ENCODE assay signal across 12 cellular contexts in the genomic region with DNA sequence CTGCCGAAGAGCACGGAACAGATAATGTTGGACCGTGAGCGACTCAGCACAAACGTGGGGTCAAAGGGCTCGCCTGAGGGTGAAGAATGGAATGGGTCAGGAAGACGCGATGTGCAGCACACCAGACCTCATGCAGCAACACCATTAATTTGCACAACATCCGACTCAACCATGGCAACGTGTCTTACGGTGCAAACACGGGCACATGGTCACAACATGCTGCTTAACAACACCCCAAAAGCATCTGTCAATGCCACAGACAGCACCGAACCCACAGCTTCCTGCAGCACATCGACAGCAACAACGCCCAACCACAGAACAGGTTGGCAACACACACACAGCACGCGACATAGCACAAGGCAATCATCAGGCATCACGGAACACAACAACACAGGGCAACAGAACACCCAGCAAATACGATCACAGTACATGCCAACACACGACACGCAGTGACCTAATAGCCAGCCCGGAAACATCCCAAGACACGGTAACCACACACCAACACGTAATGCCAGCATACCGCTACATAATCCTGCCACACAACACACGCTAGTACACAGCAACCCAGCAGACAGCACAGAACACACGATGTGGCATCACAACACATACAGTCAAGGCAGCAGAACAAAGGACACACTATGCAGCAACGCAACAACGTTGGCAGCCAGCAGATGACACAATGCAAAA. TPM values are rescaled to one million over a fixed set of nuclear protein-coding genes. Genes with fewer than 3 reads are reported as not detected.
A peak's percentile ranks its signal among the peaks of the same experiment; 100 is the strongest.
DNase-seq lines count a peak whose midpoint lies in the region; ATAC-seq, FAIRE-seq and TF ChIP-seq lines count a peak whose summit lies in the region.
"Not testable (repeated sequence)": the region's sequence is repeated elsewhere in the genome, so short reads cannot be mapped to it uniquely, and the experiment has no call there.
"Had no signal": no experiment of that assay in that cellular context is flagged by ENCODE, and none has a peak within 500 bp of the region (broad histone marks: within the 10 kb centered on the region; RNA-seq: fewer than 3 reads in every experiment).

No MANE protein-coding gene starts in this region.

- not testable (repeated sequence) for H3K27me3 ChIP-seq in HepG2 (ENCODE audit: control insufficient read depth in 1 of 2, insufficient read depth in 2 of 2, low read length in 2 of 2); upper lobe of right lung

- WGBS in HepG2 (ENCODE audit: low lambda C conversion rate) = 93% methylated on average over 29 of the region's 29 CpGs

- H3K79me2 ChIP-seq in HepG2 (ENCODE audit: insufficient read depth, low read length) = not testable (repeated sequence)

- not testable (repeated sequence) for BruUV-seq in HepG2 (replicated peaks; lab: Mats Ljungman, UMichigan)

- in situ Hi-C loops in HepG2 (cut with HindIII; ENCODE audit: extremely low pct_ligation_motif_present, low pct_unique_long_range_greater_than_20kb) = not testable (repeated sequence)

- POLR2A ChIA-PET in HEK293 (lab: Yijun Ruan, JAX); HepG2 (lab: Yijun Ruan, JAX): not testable (repeated sequence)

- not testable (repeated sequence) for H3K4me2 ChIP-seq in HepG2 (ENCODE audit: low read depth, low read length)

- not testable (repeated sequence) for TF ChIP-seq POLR2A in HepG2 (IDR thresholded peaks at IDR 0.05; ENCODE audit: insufficient read depth in 1 of 2, low read depth in 2 of 2, low read length in 2 of 2)

- H3K36me3 ChIP-seq in HEK293 (ENCODE audit: control insufficient read depth in 2 of 2, insufficient read depth in 1 of 2, low read length in 2 of 2) = peaks cover 9 to 14% of the 10 kb centered on the region in 2 experiments; a peak in 2 of 3 replicates
- H3K36me3 ChIP-seq in HepG2 (replicated peaks in 1 of 2; ENCODE audit: control insufficient read depth in 1 of 2, insufficient read depth in 2 of 2, low read length in 2 of 2); upper lobe of right lung: not testable (repeated sequence)

- not testable (repeated sequence) for FAIRE-seq in HepG2 (lab: Jason Lieb, UNC)

- not testable (repeated sequence) for H3K27ac ChIP-seq in HEK293 (ENCODE audit: extremely low read depth, low read depth, low read length); HepG2 (ENCODE audit: extremely low read length, insufficient read depth, low read length); upper lobe of right lung

- ATAC-seq in HepG2 = not testable (repeated sequence)
- ATAC-seq in upper lobe of right lung = peak; percentile 56

- not testable (repeated sequence) for H3K4me3 ChIP-seq in HEK293 (ENCODE audit: low read depth, low read length); HepG2 (replicated peaks in 1 of 3; ENCODE audit: insufficient read depth in 1 of 3, low read depth in 2 of 3, low read length in 3 of 3); upper lobe of right lung

- peak in 4 of 5 donors; percentile 51 to 76 (median 64) for DNase-seq in T-helper 1 cell
- DNase-seq in activated CD8-positive, alpha-beta memory T cell treated with anti-CD3 and anti-CD28 coated beads for 24 hours = peak; percentile 71
- DNase-seq in activated naive CD4-positive, alpha-beta T cell treated with Interleukin-2 at 50 U/mL for 16 hours = peak; percentile 38
- peak; percentile 43 for DNase-seq in effector CD4-positive, alpha-beta T cell
- not testable (repeated sequence) for DNase-seq in HepG2 (ENCODE audit: low spot score); upper lobe of right lung
- DNase-seq in stimulated activated CD4-positive, alpha-beta T cell treated with anti-CD3 and anti-CD28 coated beads, Interleukin-4, amount 100 ng/mL, for 24 hours = peak; percentile 42

- intact Hi-C loops in HepG2 (cut with micrococcal nuclease; ENCODE audit: unreplicated experiment); upper lobe of right lung (cut with DNase I): not testable (repeated sequence)

- not testable (repeated sequence) for H3K9ac ChIP-seq in HepG2 (ENCODE audit: insufficient read depth, low read depth, low read length)

- not testable (repeated sequence) for H2AFZ ChIP-seq in HepG2 (ENCODE audit: low read length)

- CTCF ChIA-PET in HEK293 (lab: Yijun Ruan, JAX) = interaction anchor here (0.6 to 1.2 kb wide), 5 partner anchors 21 to 192 kb away, joined by 3 read pairs; no protein-coding TSS in a partner anchor
- CTCF ChIA-PET in HepG2 (lab: Yijun Ruan, JAX; ENCODE audit: low intra/inter-chr PET ratio, low total read pairs) = not testable (repeated sequence)

- not testable (repeated sequence) for H4K20me1 ChIP-seq in HepG2 (ENCODE audit: insufficient read depth, low read length)

- not testable (repeated sequence) for TF ChIP-seq RAD21 in HepG2 (CRISPR knock-in tag; IDR thresholded peaks at IDR 0.05)

- H3K4me1 ChIP-seq in HEK293 (ENCODE audit: control insufficient read depth, insufficient read depth, low read length) = peaks cover 17% of the 10 kb centered on the region
- peaks cover 37% of the 10 kb centered on the region for H3K4me1 ChIP-seq in HepG2 (ENCODE audit: insufficient read depth, low read length)
- H3K4me1 ChIP-seq in upper lobe of right lung = peaks cover 13% of the 10 kb centered on the region

- H3K9me3 ChIP-seq in HEK293 (ENCODE audit: control insufficient read depth, insufficient read depth, low read depth, low read length); HepG2 (ENCODE audit: low read length); upper lobe of right lung: not testable (repeated sequence)

- TF ChIP-seq CTCF in HEK293 (tag by site-specific recombination; IDR thresholded peaks at IDR 0.05); HepG2 (CRISPR knock-in tag; IDR thresholded peaks at IDR 0.05); upper lobe of right lung (IDR thresholded peaks at IDR 0.05): not testable (repeated sequence)

- not testable (repeated sequence) for TF ChIP-seq EP300 in HepG2 (IDR thresholded peaks at IDR 0.05; ENCODE audit: low read depth in 2 of 2, low read length in 2 of 2); HepG2 (CRISPR knock-in tag; IDR thresholded peaks at IDR 0.05; ENCODE audit: borderline replicate concordance)

RNA-seq across cellular contexts. Expression of a gene that starts 23.4 kb away (rescaled TPM):
- total RNA-seq in HepG2 (2016; rRNA removed; fragmentation: Illumina TruSeq; extraction: Trizol) (not detected in 2 replicates), upper lobe of right lung (not detected)
- not detected in 2 replicates for total RNA-seq in HepG2 (2016; cell fraction: cytosol; rRNA removed; fragmentation: Illumina TruSeq; extraction: Trizol; ENCODE audit: low read depth)
- total RNA-seq in HepG2 (2016; cell fraction: insoluble cytoplasmic fraction; rRNA removed; fragmentation: Illumina TruSeq; extraction: Trizol) = not detected in 2 replicates
- total RNA-seq in HepG2 (2016; cell fraction: membrane; rRNA removed; fragmentation: Illumina TruSeq; extraction: Trizol) = not detected in 2 replicates
- total RNA-seq in HepG2 (2016; cell fraction: nucleus; rRNA removed; fragmentation: Illumina TruSeq; extraction: Trizol) = not detected in 2 replicates
- not detected in 2 replicates for polyA plus RNA-seq in HepG2 (2011; rRNA removed)
- not detected in 2 replicates for polyA plus RNA-seq in HepG2 (2011; cell fraction: cytosol; rRNA removed)
- not detected in 2 replicates for polyA plus RNA-seq in HepG2 (2011; cell fraction: nucleus; rRNA removed)
- not detected in 2 replicates for polyA plus RNA-seq in HepG2 (2012)
- not detected in 2 replicates for polyA plus RNA-seq in HepG2 (2016; cell fraction: cytosol; fragmentation: Illumina TruSeq; extraction: Trizol; ENCODE audit: low read depth)
- not detected in 2 replicates for polyA plus RNA-seq in HepG2 (2016; cell fraction: insoluble cytoplasmic fraction; fragmentation: Illumina TruSeq; extraction: Trizol; ENCODE audit: low read depth)
- not detected in 2 replicates for polyA plus RNA-seq in HepG2 (2016; cell fraction: membrane; fragmentation: Illumina TruSeq; extraction: Trizol; ENCODE audit: low read depth)
- polyA plus RNA-seq in HepG2 (2016; cell fraction: nucleus; fragmentation: Illumina TruSeq; extraction: Trizol; ENCODE audit: insufficient read depth, low read depth) = not detected in 2 replicates
- 0.21 TPM in 1 of 2 replicates, not detected in the other for polyA minus RNA-seq in HepG2 (2011; rRNA and poly(A)+ RNA removed; ENCODE audit: low replicate concordance)
- polyA minus RNA-seq in HepG2 (2011; cell fraction: cytosol; rRNA and poly(A)+ RNA removed) = not detected in 2 replicates
- not detected in 2 replicates for polyA minus RNA-seq in HepG2 (2011; cell fraction: nucleus; rRNA and poly(A)+ RNA removed)
- total RNA-seq: body of pancreas, gastroesophageal sphincter, MCF 10A had no signal
- polyA plus RNA-seq: esophagus had no signal

RNA-seq across cellular contexts. Expression of a gene that starts 27.9 kb away (rescaled TPM):
- total RNA-seq in HepG2 (2016; rRNA removed; fragmentation: Illumina TruSeq; extraction: Trizol) (32.4 and 40.8 TPM in 2 replicates), upper lobe of right lung (173 TPM)
- total RNA-seq in HepG2 (2016; cell fraction: cytosol; rRNA removed; fragmentation: Illumina TruSeq; extraction: Trizol; ENCODE audit: low read depth) = 19.0 and 19.4 TPM in 2 replicates
- total RNA-seq in HepG2 (2016; cell fraction: insoluble cytoplasmic fraction; rRNA removed; fragmentation: Illumina TruSeq; extraction: Trizol) = 37.6 and 41.3 TPM in 2 replicates
- 39.4 and 40.9 TPM in 2 replicates for total RNA-seq in HepG2 (2016; cell fraction: membrane; rRNA removed; fragmentation: Illumina TruSeq; extraction: Trizol)
- total RNA-seq in HepG2 (2016; cell fraction: nucleus; rRNA removed; fragmentation: Illumina TruSeq; extraction: Trizol) = 27.3 and 29.2 TPM in 2 replicates
- 16.5 and 25.4 TPM in 2 replicates for polyA plus RNA-seq in HepG2 (2011; rRNA removed)
- 16.4 and 23.8 TPM in 2 replicates for polyA plus RNA-seq in HepG2 (2011; cell fraction: cytosol; rRNA removed)
- polyA plus RNA-seq in HepG2 (2011; cell fraction: nucleus; rRNA removed) = 38.7 and 44.6 TPM in 2 replicates
- polyA plus RNA-seq in HepG2 (2012) = 14.0 and 22.0 TPM in 2 replicates
- 13.6 and 14.2 TPM in 2 replicates for polyA plus RNA-seq in HepG2 (2016; cell fraction: cytosol; fragmentation: Illumina TruSeq; extraction: Trizol; ENCODE audit: low read depth)
- polyA plus RNA-seq in HepG2 (2016; cell fraction: insoluble cytoplasmic fraction; fragmentation: Illumina TruSeq; extraction: Trizol; ENCODE audit: low read depth) = 31.3 and 33.0 TPM in 2 replicates
- 24.9 and 27.6 TPM in 2 replicates for polyA plus RNA-seq in HepG2 (2016; cell fraction: membrane; fragmentation: Illumina TruSeq; extraction: Trizol; ENCODE audit: low read depth)
- polyA plus RNA-seq in HepG2 (2016; cell fraction: nucleus; fragmentation: Illumina TruSeq; extraction: Trizol; ENCODE audit: insufficient read depth, low read depth) = 40.6 and 43.6 TPM in 2 replicates
- 38.0 and 66.8 TPM in 2 replicates for polyA minus RNA-seq in HepG2 (2011; rRNA and poly(A)+ RNA removed; ENCODE audit: low replicate concordance)
- 9.9 and 12.8 TPM in 2 replicates for polyA minus RNA-seq in HepG2 (2011; cell fraction: cytosol; rRNA and poly(A)+ RNA removed)
- 16.5 and 19.2 TPM in 2 replicates for polyA minus RNA-seq in HepG2 (2011; cell fraction: nucleus; rRNA and poly(A)+ RNA removed)

RNA-seq across cellular contexts. Expression of a gene that starts 48.8 kb away (rescaled TPM):
- total RNA-seq in HepG2 (2016; rRNA removed; fragmentation: Illumina TruSeq; extraction: Trizol) (2.2 and 3.3 TPM in 2 replicates), upper lobe of right lung (45.4 TPM)
- total RNA-seq in HepG2 (2016; cell fraction: cytosol; rRNA removed; fragmentation: Illumina TruSeq; extraction: Trizol; ENCODE audit: low read depth) = 1.3 and 2.3 TPM in 2 replicates
- 2.1 and 3.5 TPM in 2 replicates for total RNA-seq in HepG2 (2016; cell fraction: insoluble cytoplasmic fraction; rRNA removed; fragmentation: Illumina TruSeq; extraction: Trizol)
- 2.2 and 2.4 TPM in 2 replicates for total RNA-seq in HepG2 (2016; cell fraction: membrane; rRNA removed; fragmentation: Illumina TruSeq; extraction: Trizol)
- total RNA-seq in HepG2 (2016; cell fraction: nucleus; rRNA removed; fragmentation: Illumina TruSeq; extraction: Trizol) = 3.3 and 4.5 TPM in 2 replicates
- polyA plus RNA-seq in HepG2 (2011; rRNA removed) = 5.4 and 6.1 TPM in 2 replicates
- 8.5 and 11.8 TPM in 2 replicates for polyA plus RNA-seq in HepG2 (2011; cell fraction: cytosol; rRNA removed)
- 11.9 and 12.0 TPM in 2 replicates for polyA plus RNA-seq in HepG2 (2011; cell fraction: nucleus; rRNA removed)
- 4.2 and 5.6 TPM in 2 replicates for polyA plus RNA-seq in HepG2 (2012)
- polyA plus RNA-seq in HepG2 (2016; cell fraction: cytosol; fragmentation: Illumina TruSeq; extraction: Trizol; ENCODE audit: low read depth) = 3.1 and 4.5 TPM in 2 replicates
- polyA plus RNA-seq in HepG2 (2016; cell fraction: insoluble cytoplasmic fraction; fragmentation: Illumina TruSeq; extraction: Trizol; ENCODE audit: low read depth) = 3.4 and 4.4 TPM in 2 replicates
- polyA plus RNA-seq in HepG2 (2016; cell fraction: membrane; fragmentation: Illumina TruSeq; extraction: Trizol; ENCODE audit: low read depth) = 3.8 and 3.9 TPM in 2 replicates
- polyA plus RNA-seq in HepG2 (2016; cell fraction: nucleus; fragmentation: Illumina TruSeq; extraction: Trizol; ENCODE audit: insufficient read depth, low read depth) = 13.8 and 16.0 TPM in 2 replicates
- 2.7 and 3.9 TPM in 2 replicates for polyA minus RNA-seq in HepG2 (2011; rRNA and poly(A)+ RNA removed; ENCODE audit: low replicate concordance)
- 1.9 and 3.3 TPM in 2 replicates for polyA minus RNA-seq in HepG2 (2011; cell fraction: cytosol; rRNA and poly(A)+ RNA removed)
- polyA minus RNA-seq in HepG2 (2011; cell fraction: nucleus; rRNA and poly(A)+ RNA removed) = 1.9 and 2.2 TPM in 2 replicates

RNA-seq across cellular contexts. Expression of a gene that starts 51.5 kb away (rescaled TPM):
- total RNA-seq in HepG2 (2016; rRNA removed; fragmentation: Illumina TruSeq; extraction: Trizol) = not detected in 2 replicates
- total RNA-seq in HepG2 (2016; cell fraction: cytosol; rRNA removed; fragmentation: Illumina TruSeq; extraction: Trizol; ENCODE audit: low read depth) = not detected in 2 replicates
- total RNA-seq in HepG2 (2016; cell fraction: insoluble cytoplasmic fraction; rRNA removed; fragmentation: Illumina TruSeq; extraction: Trizol) = not detected in 2 replicates
- not detected in 2 replicates for total RNA-seq in HepG2 (2016; cell fraction: membrane; rRNA removed; fragmentation: Illumina TruSeq; extraction: Trizol)
- not detected in 2 replicates for total RNA-seq in HepG2 (2016; cell fraction: nucleus; rRNA removed; fragmentation: Illumina TruSeq; extraction: Trizol)
- 0.61 and 2.5 TPM in 2 replicates for polyA plus RNA-seq in HepG2 (2011; rRNA removed)
- 0.25 TPM in 1 of 2 replicates, not detected in the other for polyA plus RNA-seq in HepG2 (2011; cell fraction: cytosol; rRNA removed)
- polyA plus RNA-seq in HepG2 (2011; cell fraction: nucleus; rRNA removed) = 1.1 and 5.8 TPM in 2 replicates
- 1.5 and 1.6 TPM in 2 replicates for polyA plus RNA-seq in HepG2 (2012)
- polyA plus RNA-seq in HepG2 (2016; cell fraction: cytosol; fragmentation: Illumina TruSeq; extraction: Trizol; ENCODE audit: low read depth) = not detected in 2 replicates
- not detected in 2 replicates for polyA plus RNA-seq in HepG2 (2016; cell fraction: insoluble cytoplasmic fraction; fragmentation: Illumina TruSeq; extraction: Trizol; ENCODE audit: low read depth)
- not detected in 2 replicates for polyA plus RNA-seq in HepG2 (2016; cell fraction: membrane; fragmentation: Illumina TruSeq; extraction: Trizol; ENCODE audit: low read depth)
- polyA plus RNA-seq in HepG2 (2016; cell fraction: nucleus; fragmentation: Illumina TruSeq; extraction: Trizol; ENCODE audit: insufficient read depth, low read depth) = not detected in 2 replicates
- polyA minus RNA-seq in HepG2 (2011; rRNA and poly(A)+ RNA removed; ENCODE audit: low replicate concordance) = 1.6 TPM in 1 of 2 replicates, not detected in the other
- polyA minus RNA-seq in HepG2 (2011; cell fraction: cytosol; rRNA and poly(A)+ RNA removed) = not detected in 2 replicates
- 1.7 and 4.5 TPM in 2 replicates for polyA minus RNA-seq in HepG2 (2011; cell fraction: nucleus; rRNA and poly(A)+ RNA removed)
- total RNA-seq in upper lobe of right lung = not detected

RNA-seq across cellular contexts. Expression of a gene that starts 55.2 kb away (rescaled TPM):
- total RNA-seq in HepG2 (2016; rRNA removed; fragmentation: Illumina TruSeq; extraction: Trizol) (not detected in 2 replicates), upper lobe of right lung (1.7 TPM)
- total RNA-seq in HepG2 (2016; cell fraction: cytosol; rRNA removed; fragmentation: Illumina TruSeq; extraction: Trizol; ENCODE audit: low read depth) = not detected in 2 replicates
- not detected in 2 replicates for total RNA-seq in HepG2 (2016; cell fraction: insoluble cytoplasmic fraction; rRNA removed; fragmentation: Illumina TruSeq; extraction: Trizol)
- total RNA-seq in HepG2 (2016; cell fraction: membrane; rRNA removed; fragmentation: Illumina TruSeq; extraction: Trizol) = not detected in 2 replicates
- total RNA-seq in HepG2 (2016; cell fraction: nucleus; rRNA removed; fragmentation: Illumina TruSeq; extraction: Trizol) = not detected in 2 replicates
- polyA plus RNA-seq in HepG2 (2011; rRNA removed) = not detected in 2 replicates
- polyA plus RNA-seq in HepG2 (2011; cell fraction: cytosol; rRNA removed) = not detected in 2 replicates
- not detected in 2 replicates for polyA plus RNA-seq in HepG2 (2011; cell fraction: nucleus; rRNA removed)
- not detected in 2 replicates for polyA plus RNA-seq in HepG2 (2012)
- not detected in 2 replicates for polyA plus RNA-seq in HepG2 (2016; cell fraction: cytosol; fragmentation: Illumina TruSeq; extraction: Trizol; ENCODE audit: low read depth)
- polyA plus RNA-seq in HepG2 (2016; cell fraction: insoluble cytoplasmic fraction; fragmentation: Illumina TruSeq; extraction: Trizol; ENCODE audit: low read depth) = not detected in 2 replicates
- polyA plus RNA-seq in HepG2 (2016; cell fraction: membrane; fragmentation: Illumina TruSeq; extraction: Trizol; ENCODE audit: low read depth) = not detected in 2 replicates
- polyA plus RNA-seq in HepG2 (2016; cell fraction: nucleus; fragmentation: Illumina TruSeq; extraction: Trizol; ENCODE audit: insufficient read depth, low read depth) = not detected in 2 replicates
- polyA minus RNA-seq in HepG2 (2011; rRNA and poly(A)+ RNA removed; ENCODE audit: low replicate concordance) = not detected in 2 replicates
- not detected in 2 replicates for polyA minus RNA-seq in HepG2 (2011; cell fraction: cytosol; rRNA and poly(A)+ RNA removed)
- polyA minus RNA-seq in HepG2 (2011; cell fraction: nucleus; rRNA and poly(A)+ RNA removed) = not detected in 2 replicates
- total RNA-seq: body of pancreas, gastroesophageal sphincter, MCF 10A had no signal
